In genomic region chr12:67794151-67794550, GRCh38 we compare ENCODE assay signal across 24 cellular contexts.
"Had no signal": no experiment of that assay in that cellular context is flagged by ENCODE, and none has a peak within 500 bp of the region (broad histone marks: within the 10 kb centered on the region; RNA-seq: fewer than 3 reads in every experiment).

No MANE protein-coding gene starts in this region.

- DNase-seq: activated CD4-positive, alpha-beta T cell treated with anti-CD3 and anti-CD28 coated beads, Interleukin-2, amount 10 ng/mL, durations not matched to agents 7 days and 5 days; activated T-cell treated with anti-CD3 and anti-CD28 coated beads, Interleukin-2, amount 50 U/mL, for 24 hours; adrenal gland; cerebellar nuclear complex; cortex of kidney; gastrocnemius medialis; head of caudate nucleus; islet precursor cell; left colon; mesenchymal stem cell; posterior cingulate gyrus; right lobe of liver; stimulated activated CD4-positive, alpha-beta T cell treated with anti-CD3 and anti-CD28 coated beads, Interleukin-2, amount 100 ng/mL, for 48 hours; stimulated activated CD8-positive, alpha-beta memory T cell treated with anti-CD3 and anti-CD28 coated beads, Interleukin-4, amount 100 ng/mL, for 48 hours; stimulated activated naive B cell treated with anti-CD40 and anti-IgM and Interleukin-4, amounts not matched to agents 10 μg/mL and 1 μg/mL and 100 μg/mL, for 72 hours had no signal

- H3K27ac ChIP-seq: adrenal gland, ascending aorta, epithelial cell of prostate, gastrocnemius medialis, right lobe of liver, vagina, VCaP had no signal

- H3K27me3 Mint-ChIP-seq: activated CD4-positive, alpha-beta T cell treated with anti-CD3 and anti-CD28 coated beads, Interleukin-2, amount 10 ng/mL, durations not matched to agents 7 days and 5 days; activated T-cell treated with anti-CD3 and anti-CD28 coated beads, Interleukin-2, amount 50 U/mL, for 24 hours; activated T-helper 17 cell treated with anti-CD3 and anti-CD28 coated beads, Interleukin-2, amount 50 U/mL, for 72 hours; type B pancreatic cell had no signal

- H3K27me3 ChIP-seq: adrenal gland, ascending aorta, gastrocnemius medialis, right lobe of liver, vagina had no signal

- H3K9me3 Mint-ChIP-seq: activated CD4-positive, alpha-beta T cell treated with anti-CD3 and anti-CD28 coated beads, Interleukin-2, amount 10 ng/mL, durations not matched to agents 7 days and 5 days had no signal

- H3K9me3 ChIP-seq: adrenal gland, ascending aorta, gastrocnemius medialis, right lobe of liver, vagina had no signal

- H3K4me3 Mint-ChIP-seq: activated CD4-positive, alpha-beta T cell treated with anti-CD3 and anti-CD28 coated beads, Interleukin-2, amount 10 ng/mL, durations not matched to agents 7 days and 5 days; activated T-cell treated with anti-CD3 and anti-CD28 coated beads, Interleukin-2, amount 50 U/mL, for 24 hours; activated T-helper 17 cell treated with anti-CD3 and anti-CD28 coated beads, Interleukin-2, amount 50 U/mL, for 72 hours; nephron; stimulated activated naive B cell treated with anti-CD40 and anti-IgM and Interleukin-4, amounts not matched to agents 10 μg/mL and 1 μg/mL and 100 μg/mL, for 72 hours; type B pancreatic cell had no signal

- H3K4me1 ChIP-seq: adrenal gland, right lobe of liver had no signal

- H3K36me3 Mint-ChIP-seq: type B pancreatic cell had no signal

- H3K36me3 ChIP-seq: adrenal gland, ascending aorta, gastrocnemius medialis, right lobe of liver, vagina had no signal

- H3K4me3 ChIP-seq: adrenal gland, ascending aorta, gastrocnemius medialis, right lobe of liver, vagina had no signal

- ATAC-seq: activated CD4-positive, CD25-positive, alpha-beta regulatory T cell treated with anti-CD3 and anti-CD28 coated beads, Interleukin-2, amount 50 U/mL, for 24 hours; activated naive CD4-positive, alpha-beta T cell treated with anti-CD3 and anti-CD28 coated beads, Interleukin-2, amount 50 U/mL, for 72 hours; activated T-helper 17 cell treated with anti-CD3 and anti-CD28 coated beads, Interleukin-2, amount 50 U/mL, for 72 hours; gastrocnemius medialis; right lobe of liver; stimulated activated naive B cell treated with anti-CD40 and anti-IgM and Interleukin-4, amounts not matched to agents 10 μg/mL and 1 μg/mL and 100 μg/mL, for 72 hours had no signal

- H3K27ac Mint-ChIP-seq: activated CD4-positive, alpha-beta T cell treated with anti-CD3 and anti-CD28 coated beads, Interleukin-2, amount 10 ng/mL, durations not matched to agents 7 days and 5 days; activated naive CD4-positive, alpha-beta T cell treated with anti-CD3 and anti-CD28 coated beads, Interleukin-2, amount 50 U/mL, for 72 hours; activated T-cell treated with anti-CD3 and anti-CD28 coated beads, Interleukin-2, amount 50 U/mL, for 24 hours; activated T-helper 17 cell treated with anti-CD3 and anti-CD28 coated beads, Interleukin-2, amount 50 U/mL, for 72 hours; nephron; stimulated activated naive B cell treated with anti-CD40 and anti-IgM and Interleukin-4, amounts not matched to agents 10 μg/mL and 1 μg/mL and 100 μg/mL, for 72 hours; type B pancreatic cell had no signal
